In genomic region chr1:95604784-95605183, GRCh38 we compare ENCODE assay signal across 23 cellular contexts.
"Had no signal": no experiment of that assay in that cellular context is flagged by ENCODE, and none has a peak within 500 bp of the region (broad histone marks: within the 10 kb centered on the region; RNA-seq: fewer than 3 reads in every experiment).

No MANE protein-coding gene starts in this region.

- H3K4me1 Mint-ChIP-seq: activated CD4-positive, alpha-beta T cell treated with anti-CD3 and anti-CD28 coated beads, Interleukin-2, amount 10 ng/mL, durations not matched to agents 7 days and 5 days; activated naive CD8-positive, alpha-beta T cell treated with anti-CD3 and anti-CD28 coated beads, Interleukin-2, amount 10 ng/mL, durations not matched to agents 7 days and 5 days; nephron; stimulated activated naive B cell treated with anti-CD40 and anti-IgM and Interleukin-4, amounts not matched to agents 10 μg/mL and 1 μg/mL and 100 μg/mL, for 72 hours had no signal

- H3K9me3 Mint-ChIP-seq: activated T-helper 2 cell treated with anti-CD3 and anti-CD28 coated beads, Interferon-gamma antibody, Interleukin-2, Interleukin-4, amounts not matched to agents 10 μg/mL and 5 μg/mL and 100 μg/mL, durations not matched to agents 14 hours and 24 hours and 36 hours had no signal

- H3K27me3 ChIP-seq: cardiac muscle cell, esophagus muscularis mucosa, gastroesophageal sphincter, heart left ventricle, left lung, upper lobe of left lung had no signal

- ATAC-seq: activated CD8-positive, alpha-beta T cell treated with anti-CD3 and anti-CD28 coated beads, Interleukin-2, amount 10 ng/mL, durations not matched to agents 7 days and 5 days; gastroesophageal sphincter; heart left ventricle; left lung; stimulated activated naive B cell treated with anti-CD40 and anti-IgM and Interleukin-4, amounts not matched to agents 10 μg/mL and 1 μg/mL and 100 μg/mL, for 72 hours had no signal

- H3K4me3 ChIP-seq: cardiac muscle cell, esophagus muscularis mucosa, gastroesophageal sphincter, heart left ventricle, left lung, thoracic aorta, upper lobe of left lung had no signal

- H3K27ac Mint-ChIP-seq: activated CD4-positive, alpha-beta T cell treated with anti-CD3 and anti-CD28 coated beads, Interleukin-2, amount 10 ng/mL, durations not matched to agents 7 days and 5 days; activated CD8-positive, alpha-beta T cell treated with anti-CD3 and anti-CD28 coated beads, Interleukin-2, amount 10 ng/mL, durations not matched to agents 7 days and 5 days; activated naive CD8-positive, alpha-beta T cell treated with anti-CD3 and anti-CD28 coated beads, Interleukin-2, amount 10 ng/mL, durations not matched to agents 7 days and 5 days; activated T-cell treated with anti-CD3 and anti-CD28 coated beads, Interleukin-2, amount 50 U/mL, for 24 hours; activated T-helper 2 cell treated with anti-CD3 and anti-CD28 coated beads, Interferon-gamma antibody, Interleukin-2, Interleukin-4, amounts not matched to agents 10 μg/mL and 5 μg/mL and 100 μg/mL, durations not matched to agents 14 hours and 24 hours and 36 hours; nephron; stimulated activated naive B cell treated with anti-CD40 and anti-IgM and Interleukin-4, amounts not matched to agents 10 μg/mL and 1 μg/mL and 100 μg/mL, for 72 hours had no signal

- H3K36me3 Mint-ChIP-seq: activated naive CD8-positive, alpha-beta T cell treated with anti-CD3 and anti-CD28 coated beads, Interleukin-2, amount 10 ng/mL, durations not matched to agents 7 days and 5 days; stimulated activated naive B cell treated with anti-CD40 and anti-IgM and Interleukin-4, amounts not matched to agents 10 μg/mL and 1 μg/mL and 100 μg/mL, for 72 hours had no signal

- H3K9me3 ChIP-seq: gastroesophageal sphincter, thoracic aorta, upper lobe of left lung had no signal

- H3K27me3 Mint-ChIP-seq: activated CD4-positive, alpha-beta T cell treated with anti-CD3 and anti-CD28 coated beads, Interleukin-2, amount 10 ng/mL, durations not matched to agents 7 days and 5 days; activated naive CD8-positive, alpha-beta T cell treated with anti-CD3 and anti-CD28 coated beads, Interleukin-2, amount 10 ng/mL, durations not matched to agents 7 days and 5 days; activated T-cell treated with anti-CD3 and anti-CD28 coated beads, Interleukin-2, amount 50 U/mL, for 24 hours; stimulated activated naive B cell treated with anti-CD40 and anti-IgM and Interleukin-4, amounts not matched to agents 10 μg/mL and 1 μg/mL and 100 μg/mL, for 72 hours had no signal

- H3K36me3 ChIP-seq: cardiac muscle cell, esophagus muscularis mucosa, gastroesophageal sphincter, heart left ventricle, left lung, thoracic aorta, upper lobe of left lung had no signal

- H3K4me3 Mint-ChIP-seq: activated CD4-positive, alpha-beta T cell treated with anti-CD3 and anti-CD28 coated beads, Interleukin-2, amount 10 ng/mL, durations not matched to agents 7 days and 5 days; activated CD8-positive, alpha-beta T cell treated with anti-CD3 and anti-CD28 coated beads, Interleukin-2, amount 10 ng/mL, durations not matched to agents 7 days and 5 days; activated naive CD8-positive, alpha-beta T cell treated with anti-CD3 and anti-CD28 coated beads, Interleukin-2, amount 10 ng/mL, durations not matched to agents 7 days and 5 days; activated T-cell treated with anti-CD3 and anti-CD28 coated beads, Interleukin-2, amount 50 U/mL, for 24 hours; nephron; stimulated activated naive B cell treated with anti-CD40 and anti-IgM and Interleukin-4, amounts not matched to agents 10 μg/mL and 1 μg/mL and 100 μg/mL, for 72 hours had no signal

- H3K27ac ChIP-seq: cardiac muscle cell, esophagus muscularis mucosa, gastroesophageal sphincter, heart left ventricle, left lung, thoracic aorta, upper lobe of left lung had no signal

- H3K4me1 ChIP-seq: heart left ventricle, left lung, upper lobe of left lung had no signal

- DNase-seq: activated CD4-positive, alpha-beta T cell treated with anti-CD3 and anti-CD28 coated beads, Interleukin-2, amount 10 ng/mL, durations not matched to agents 7 days and 5 days; activated CD8-positive, alpha-beta T cell treated with anti-CD3 and anti-CD28 coated beads, Interleukin-2, amount 10 ng/mL, durations not matched to agents 7 days and 5 days; activated naive CD4-positive, alpha-beta T cell treated with Interleukin-2 at 50 U/mL for 16 hours; activated naive CD8-positive, alpha-beta T cell treated with anti-CD3 and anti-CD28 coated beads, Interleukin-2, amount 10 ng/mL, durations not matched to agents 7 days and 5 days; activated T-cell treated with anti-CD3 and anti-CD28 coated beads, Interleukin-2, amount 50 U/mL, for 24 hours; amygdala; dermis blood vessel endothelial cell; effector memory CD4-positive, alpha-beta T cell; heart left ventricle; kidney; left lung; mammary epithelial cell; midbrain; nucleus accumbens; posterior cingulate gyrus; stimulated activated naive B cell treated with anti-CD40 and anti-IgM and Interleukin-4, amounts not matched to agents 10 μg/mL and 1 μg/mL and 100 μg/mL, for 72 hours; upper lobe of left lung had no signal
